In the genomic region with DNA sequence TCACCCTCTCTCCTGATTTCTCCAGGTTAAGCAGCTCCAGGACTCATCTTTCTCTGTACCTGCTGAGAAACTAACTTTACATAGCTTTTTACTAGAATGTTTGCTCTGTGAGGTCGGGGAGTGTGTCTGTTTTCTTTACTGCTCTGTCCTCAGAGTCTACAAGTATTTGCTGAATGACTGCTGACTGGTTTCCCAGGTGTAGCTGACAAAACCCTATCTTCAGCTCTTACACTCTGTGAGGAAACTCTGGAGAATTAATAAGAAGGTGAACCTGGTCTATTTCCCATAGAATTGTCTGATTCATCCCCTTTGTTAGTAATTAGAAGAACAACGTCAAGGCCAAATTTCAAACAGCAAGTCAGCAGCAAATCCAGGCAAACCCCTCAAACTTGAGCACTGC, we compare ENCODE assay signal across 1 cellular context.
TF ChIP-seq lines count a peak whose summit lies in the region.

No MANE protein-coding gene starts in this region.

TF ChIP-seq in IMR-90, 13 proteins besides CTCF, POLR2A, EP300 and RAD21 (continued from another document):
- TF ChIP-seq MXI1 (IDR thresholded peaks at IDR 0.05; ENCODE audit: borderline replicate concordance, low read depth, low read length) = no peak
